Comparison of ENCODE assay signal across 8 cellular contexts in genomic region chrX:57592159-57592893, GRCh38. TPM values are rescaled to one million over a fixed set of nuclear protein-coding genes. Genes with fewer than 3 reads are reported as not detected.
DNase-seq lines count a peak whose midpoint lies in the region; ATAC-seq and TF ChIP-seq lines count a peak whose summit lies in the region.
"Not testable (repeated sequence)": the region's sequence is repeated elsewhere in the genome, so short reads cannot be mapped to it uniquely, and the experiment has no call there.

No MANE protein-coding gene starts in this region.

- H2BK5ac ChIP-seq in trophoblast cell (ENCODE audit: low read depth, low read length, poor library complexity): peak overlapping the region; percentile 7

- intact Hi-C loops in activated B cell treated with CpG ODN at 0.5 μM for 24 hours (cut with micrococcal nuclease): loop anchor here (2.0 to 10.0 kb wide), 6 partner anchors 320 to 1875 kb away; partner anchors contain the start of genes RRAGB, SPIN2B, SPIN3 and ZXDA

- WGBS in trophoblast cell (ENCODE audit: extremely low coverage, insufficient coverage, insufficient read length): no CpG with 5 or more reads among the region's 84 CpGs

- not testable (repeated sequence) for H2BK12ac ChIP-seq in trophoblast cell (ENCODE audit: low read length)

- H3K9me3 Mint-ChIP-seq in activated B cell treated with CpG ODN at 0.5 μM for 24 hours: not testable (repeated sequence)

- not testable (repeated sequence) for H3K27me3 ChIP-seq in MG63; trophoblast cell (ENCODE audit: insufficient read depth, low read length)

- peak overlapping the region; percentile 18 for H4K12ac ChIP-seq in trophoblast cell (ENCODE audit: low read depth, low read length)

- ATAC-seq in GM18520 (IDR thresholded peaks at IDR 0.05; ENCODE audit: unreplicated experiment) (peak; percentile 54), HG02763 (IDR thresholded peaks at IDR 0.05; ENCODE audit: unreplicated experiment) (peak; percentile 69), activated B cell treated with CpG ODN at 0.5 μM for 24 hours (ENCODE audit: low read depth) (peak; percentile 79)

- POLR2A ChIA-PET in activated B cell treated with CpG ODN at 0.5 μM for 24 hours (lab: Charles Lee): interaction anchor here (0.6 to 0.8 kb wide), 2 partner anchors 18 to 326 kb away, joined by 3 read pairs; no protein-coding TSS in a partner anchor

- H3K79me2 ChIP-seq in trophoblast cell (ENCODE audit: control insufficient read depth, insufficient read depth, low read length, poor library complexity): not testable (repeated sequence)

- H4K8ac ChIP-seq in trophoblast cell (ENCODE audit: low read depth, low read length): peak overlapping the region; percentile 91

- peak overlapping the region; percentile 77 for H3K14ac ChIP-seq in trophoblast cell (ENCODE audit: low read length)

- not testable (repeated sequence) for H3K27ac Mint-ChIP-seq in activated B cell treated with CpG ODN at 0.5 μM for 24 hours

- H3K36me3 ChIP-seq in MG63; trophoblast cell (ENCODE audit: control insufficient read depth in 1 of 2, insufficient read depth in 2 of 2, low read length in 2 of 2): not testable (repeated sequence)

- H3K9me3 ChIP-seq in MG63; trophoblast cell (ENCODE audit: insufficient read depth, low read depth, low read length): not testable (repeated sequence)

- H3K4me2 ChIP-seq in trophoblast cell (ENCODE audit: low read length): peak overlapping the region; percentile 76

- H3K9ac ChIP-seq in trophoblast cell (ENCODE audit: low read length): peak overlapping the region; percentile 33

- H2AK5ac ChIP-seq in trophoblast cell (ENCODE audit: low read length): not testable (repeated sequence)

- H3K23ac ChIP-seq in trophoblast cell (ENCODE audit: low read length): not testable (repeated sequence)

- peaks cover 47% of the 10 kb centered on the region for H3K4me1 Mint-ChIP-seq in activated B cell treated with CpG ODN at 0.5 μM for 24 hours

- TF ChIP-seq CTCF in 22Rv1 (IDR thresholded peaks at IDR 0.05); activated B cell treated with CpG ODN at 0.5 μM for 24 hours (IDR thresholded peaks at IDR 0.05); cardiac fibroblast (IDR thresholded peaks at IDR 0.05; ENCODE audit: low read depth, low read length): not testable (repeated sequence)

- not testable (repeated sequence) for H3K4ac ChIP-seq in trophoblast cell (ENCODE audit: low read depth, low read length)

- H3K27ac ChIP-seq in 22Rv1 (peak overlapping the region; percentile 73), trophoblast cell (ENCODE audit: low read depth, low read length) (peak overlapping the region; percentile 53)

- H2AFZ ChIP-seq in trophoblast cell (ENCODE audit: insufficient read depth, low read length, poor library complexity): peak overlapping the region; percentile 41

- H4K91ac ChIP-seq in trophoblast cell (ENCODE audit: low read depth, low read length): peak overlapping the region; percentile 73

- not testable (repeated sequence) for H3K27me3 Mint-ChIP-seq in activated B cell treated with CpG ODN at 0.5 μM for 24 hours

- DNase-seq in MG63 (peak; percentile 51), activated B cell treated with CpG ODN at 0.5 μM for 24 hours (peak; percentile 48), cardiac fibroblast (ENCODE audit: low read depth in 2 of 2) (peak in 1 of 2 donors; percentile 25), trophoblast cell (peak; percentile 8 to 32)

- CTCF ChIA-PET in activated B cell treated with CpG ODN at 0.5 μM for 24 hours (lab: Charles Lee): not testable (repeated sequence)

- H3K4me3 Mint-ChIP-seq in activated B cell treated with CpG ODN at 0.5 μM for 24 hours: peak overlapping the region; percentile 57

- H3K18ac ChIP-seq in trophoblast cell (ENCODE audit: low read length): peak overlapping the region; percentile 75

- not testable (repeated sequence) for H3K79me1 ChIP-seq in trophoblast cell (ENCODE audit: low read length)

- not testable (repeated sequence) for H3K4me1 ChIP-seq in trophoblast cell (ENCODE audit: control insufficient read depth in 1 of 2, insufficient read depth in 2 of 2, low read length in 2 of 2)

- H3K4me3 ChIP-seq in MG63: peak overlapping the region; percentile 53
- peak overlapping the region; percentile 35 to 50 for H3K4me3 ChIP-seq in cardiac fibroblast (replicated peaks in 1 of 2; ENCODE audit: low read depth in 2 of 2, low read length in 2 of 2)
- peak overlapping the region; percentile 20 for H3K4me3 ChIP-seq in iPS-11a (ENCODE audit: low read depth, low read length)
- H3K4me3 ChIP-seq in trophoblast cell (ENCODE audit: low read depth, low read length): peak overlapping the region; percentile 77

- H3K36me3 Mint-ChIP-seq in activated B cell treated with CpG ODN at 0.5 μM for 24 hours (ENCODE audit: low read depth): peaks cover 22% of the 10 kb centered on the region

- H2BK120ac ChIP-seq in trophoblast cell (ENCODE audit: insufficient read depth, low read length, poor library complexity): peak overlapping the region; percentile 60

RNA-seq across cellular contexts. Expression of gene ZXDB, which starts 0.5 kb away (rescaled TPM):
- total RNA-seq in MG63 (2014; rRNA removed; shearing (Covaris generic); ENCODE audit: low replicate concordance): 3.7 and 3.9 TPM in 2 replicates
- 11.4 and 11.8 TPM in 2 replicates for total RNA-seq in activated B cell treated with CpG ODN at 0.5 μM for 24 hours
- 2.7 and 2.8 TPM in 2 replicates for polyA plus RNA-seq in trophoblast cell (2013)

Comparison
In these comparisons a context has a peak if more than half of its experiments do, and no peak if none do; other contexts are left out.
1. H3K4me3 ChIP-seq: peak in every context shown above with its lines; median percentile 77 in trophoblast cell; 53 in MG63; 42 in cardiac fibroblast; 20 in iPS-11a.